Comparison of ENCODE assay signal across 1 cellular context in the genomic region with DNA sequence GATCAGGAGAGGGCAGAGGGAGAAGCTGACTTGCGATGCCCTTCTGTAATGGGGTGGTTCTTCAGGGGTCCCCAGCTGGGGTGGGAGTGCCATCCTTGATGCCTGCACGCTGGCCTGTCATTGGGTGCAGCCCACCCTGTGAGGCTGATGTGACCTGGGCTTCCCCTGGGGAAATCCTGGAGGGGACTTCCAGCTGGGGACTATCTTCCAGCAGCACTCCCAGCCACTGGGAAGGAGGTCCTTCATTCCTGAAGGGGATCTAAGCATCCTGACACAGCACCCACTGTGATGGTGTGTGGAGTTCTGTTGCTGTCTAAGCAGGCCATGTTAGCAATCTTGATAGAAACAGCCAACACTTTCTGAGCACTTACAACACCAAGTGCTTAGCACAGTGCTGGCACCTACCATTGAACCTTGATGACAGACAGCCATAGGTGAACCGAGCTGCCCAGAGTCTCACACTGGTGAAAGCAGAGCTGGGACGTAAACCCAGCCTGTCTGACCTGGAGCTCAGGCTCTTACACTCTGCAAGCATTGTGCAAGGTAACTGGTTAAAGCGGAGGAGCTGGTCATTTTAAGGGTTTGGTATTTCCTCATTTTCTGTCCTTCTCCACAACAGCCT.
TF ChIP-seq lines count a peak whose summit lies in the region.

No MANE protein-coding gene starts in this region.

TF ChIP-seq in HEK293, 187 proteins besides CTCF, POLR2A, EP300 and RAD21 (continued from another document):
- TF ChIP-seq ZBTB11 (tag by site-specific recombination; conservative IDR thresholded peaks at IDR 0.05; ENCODE audit: low read depth), result no peak
